Comparison of ENCODE assay signal across 8 cellular contexts in genomic region chr13:114132419-114133121, GRCh38. TPM values are rescaled to one million over a fixed set of nuclear protein-coding genes. Genes with fewer than 3 reads are reported as not detected.
DNase-seq lines count a peak whose midpoint lies in the region; TF ChIP-seq lines count a peak whose summit lies in the region.

TSS of gene RASA3 (minus strand) at chr13:114132623. CDS start at chr13:114132489, 134 bp downstream.

- no peaks in the 10 kb centered on the region for H3F3A ChIP-seq in neural cell (ENCODE audit: insufficient read depth, low read length, poor library complexity, severe bottlenecking)

- no peak for TF ChIP-seq RAD21 in neural cell (conservative IDR thresholded peaks at IDR 0.05)

- no peaks in the 10 kb centered on the region for H4K20me1 ChIP-seq in neural cell (ENCODE audit: insufficient read depth)

- H3K9me3 Mint-ChIP-seq in activated naive CD8-positive, alpha-beta T cell (ENCODE audit: low read depth): no peaks in the 10 kb centered on the region

- H3K4me3 ChIP-seq in neural cell (ENCODE audit: low read length) (peak within 1 kb of the TSS; percentile 94), vagina (peak within 1 kb of the TSS; percentile 70 to 81)

- peak within 1 kb of the TSS; percentile 97 for H3K27ac Mint-ChIP-seq in activated naive CD8-positive, alpha-beta T cell

- H3K27me3 ChIP-seq in neural cell (ENCODE audit: insufficient read depth, low read depth, low read length): no peaks in the 10 kb centered on the region
- H3K27me3 ChIP-seq in vagina: no peaks in the 10 kb centered on the region

- peaks cover 46% of the 10 kb centered on the region for H3K4me1 Mint-ChIP-seq in activated naive CD8-positive, alpha-beta T cell (ENCODE audit: low read depth)

- H3K4me2 ChIP-seq in neural cell (ENCODE audit: low read length): peak within 1 kb of the TSS; percentile 52

- H3K4me1 ChIP-seq in vagina: peaks cover 42% of the 10 kb centered on the region

- intact Hi-C loops in vagina (cut with DNase I): loop anchor here (5.0 to 10.0 kb wide), 2 partner anchors 68 to 115 kb away; no protein-coding TSS in a partner anchor

- DNase-seq in DMS114 treated with DMSO at 0.1 percent for 48 hours (lab: John Stamatoyannopoulos, UW; ENCODE audit: unreplicated experiment): peak; percentile 10
- peak; percentile 98 for DNase-seq in GM20000 (ENCODE audit: low spot score)
- DNase-seq in HK-2 (ENCODE audit: unreplicated experiment): peak; percentile 54
- peak; percentile 82 for DNase-seq in RPMI8226
- peak; percentile 87 for DNase-seq in germinal center (ENCODE audit: low spot score)
- no peak for DNase-seq in vagina (ENCODE audit: extremely low spot score in 2 of 2)

- H3K27ac ChIP-seq in neural cell (ENCODE audit: low read length) (peak within 1 kb of the TSS; percentile 57), vagina (peak within 1 kb of the TSS; percentile 90)

- H3K9ac ChIP-seq in neural cell (ENCODE audit: low read length): peak within 1 kb of the TSS; percentile 72

- peak within 1 kb of the TSS; percentile 99 for H3K4me3 Mint-ChIP-seq in activated naive CD8-positive, alpha-beta T cell

- H3K9me2 ChIP-seq in neural cell (ENCODE audit: insufficient read depth, low read length): no peaks in the 10 kb centered on the region

- TF ChIP-seq CTCF in GM20000 (IDR thresholded peaks at IDR 0.05; ENCODE audit: extremely low read depth, missing control alignments) (no peak), neural cell (IDR thresholded peaks at IDR 0.05; ENCODE audit: poor library complexity, severe bottlenecking) (no peak), vagina (IDR thresholded peaks at IDR 0.05) (no peak)

- H3K79me2 ChIP-seq in neural cell (replicated peaks; ENCODE audit: insufficient read depth, low read length): peaks cover 24% of the 10 kb centered on the region

- TF ChIP-seq POLR2A in vagina (IDR thresholded peaks at IDR 0.05): peak in 1 of 2 donors; percentile 79

- H3K9me3 ChIP-seq in neural cell (ENCODE audit: low read length) (no peaks in the 10 kb centered on the region), vagina (no peaks in the 10 kb centered on the region)

- H2AFZ ChIP-seq in neural cell (ENCODE audit: low read depth, low read length): peak within 1 kb of the TSS; percentile 69

- H3K36me3 ChIP-seq in neural cell (ENCODE audit: insufficient read depth, low read length): no peaks in the 10 kb centered on the region
- no peaks in the 10 kb centered on the region for H3K36me3 ChIP-seq in vagina

- no peaks in the 10 kb centered on the region for H3K27me3 Mint-ChIP-seq in activated naive CD8-positive, alpha-beta T cell

- H3K36me3 Mint-ChIP-seq in activated naive CD8-positive, alpha-beta T cell: no peaks in the 10 kb centered on the region

- no peak for TF ChIP-seq EP300 in neural cell (conservative IDR thresholded peaks at IDR 0.05; ENCODE audit: poor library complexity, severe bottlenecking)

TF ChIP-seq in neural cell, 6 proteins besides CTCF, POLR2A, EP300 and RAD21:
- TF ChIP-seq MXI1 (conservative IDR thresholded peaks at IDR 0.05; ENCODE audit: poor library complexity, severe bottlenecking): no peak

RNA-seq across cellular contexts. Expression of gene RASA3, which starts in this region (rescaled TPM):
- polyA plus RNA-seq in neural cell: 8.5 and 10.8 TPM in 2 replicates
- 13.2 and 13.6 TPM in 2 replicates for polyA minus RNA-seq in neural cell
- total RNA-seq in vagina: 19.6 TPM

Comparison
In these comparisons a context has a peak if more than half of its experiments do, and no peak if none do; other contexts are left out.
1. DNase-seq: peak in DMS114 treated with DMSO at 0.1 percent for 48 hours (single experiment), GM20000 (single experiment), HK-2 (single experiment), RPMI8226 (single experiment) and germinal center (single experiment); none in vagina (0 of 2).